In genomic region chr3:197736491-197737318, GRCh38 we compare ENCODE assay signal across 1 cellular context.
A peak's percentile ranks its signal among the peaks of the same experiment; 100 is the strongest.
TF ChIP-seq lines count a peak whose summit lies in the region.

Gene RUBCN (minus strand): TSS chr3:197736904. CDS start chr3:197736719, 185 bp downstream.

TF ChIP-seq in K562, 482 proteins besides CTCF, POLR2A, EP300 and RAD21 (continued from another document and continues in another):
- TF ChIP-seq, protein P1, sequence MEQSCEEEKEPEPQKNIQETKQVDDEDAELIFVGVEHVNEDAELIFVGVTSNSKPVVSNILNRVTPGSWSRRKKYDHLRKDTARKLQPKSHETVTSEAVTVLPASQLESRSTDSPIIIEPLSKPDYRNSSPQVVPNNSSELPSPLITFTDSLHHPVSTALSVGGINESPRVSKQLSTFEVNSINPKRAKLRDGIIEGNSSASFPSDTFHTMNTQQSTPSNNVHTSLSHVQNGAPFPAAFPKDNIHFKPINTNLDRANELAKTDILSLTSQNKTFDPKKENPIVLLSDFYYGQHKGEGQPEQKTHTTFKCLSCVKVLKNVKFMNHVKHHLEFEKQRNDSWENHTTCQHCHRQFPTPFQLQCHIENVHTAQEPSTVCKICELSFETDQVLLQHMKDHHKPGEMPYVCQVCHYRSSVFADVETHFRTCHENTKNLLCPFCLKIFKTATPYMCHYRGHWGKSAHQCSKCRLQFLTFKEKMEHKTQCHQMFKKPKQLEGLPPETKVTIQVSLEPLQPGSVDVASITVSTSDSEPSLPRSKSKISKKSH (CRISPR knock-in tag; IDR thresholded peaks at IDR 0.05), result no peak
- TF ChIP-seq THRA (IDR thresholded peaks at IDR 0.05), result no peak
- no peak for TF ChIP-seq NCOA6 (IDR thresholded peaks at IDR 0.05)
- TF ChIP-seq KHSRP (IDR thresholded peaks at IDR 0.05), result no peak
- no peak for TF ChIP-seq ZNF407 (IDR thresholded peaks at IDR 0.05; ENCODE audit: low read depth)
- TF ChIP-seq ZNF280A (IDR thresholded peaks at IDR 0.05; ENCODE audit: low read depth, partially characterized antibody), result no peak
- TF ChIP-seq ATF4 (CRISPR knock-in tag; IDR thresholded peaks at IDR 0.05), result no peak
- TF ChIP-seq, protein P2, sequence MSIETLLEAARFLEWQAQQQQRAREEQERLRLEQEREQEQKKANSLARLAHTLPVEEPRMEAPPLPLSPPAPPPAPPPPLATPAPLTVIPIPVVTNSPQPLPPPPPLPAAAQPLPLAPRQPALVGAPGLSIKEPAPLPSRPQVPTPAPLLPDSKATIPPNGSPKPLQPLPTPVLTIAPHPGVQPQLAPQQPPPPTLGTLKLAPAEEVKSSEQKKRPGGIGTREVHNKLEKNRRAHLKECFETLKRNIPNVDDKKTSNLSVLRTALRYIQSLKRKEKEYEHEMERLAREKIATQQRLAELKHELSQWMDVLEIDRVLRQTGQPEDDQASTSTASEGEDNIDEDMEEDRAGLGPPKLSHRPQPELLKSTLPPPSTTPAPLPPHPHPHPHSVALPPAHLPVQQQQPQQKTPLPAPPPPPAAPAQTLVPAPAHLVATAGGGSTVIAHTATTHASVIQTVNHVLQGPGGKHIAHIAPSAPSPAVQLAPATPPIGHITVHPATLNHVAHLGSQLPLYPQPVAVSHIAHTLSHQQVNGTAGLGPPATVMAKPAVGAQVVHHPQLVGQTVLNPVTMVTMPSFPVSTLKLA (conservative IDR thresholded peaks at IDR 0.05), result peak; percentile 75 to 76
- TF ChIP-seq, protein P3, sequence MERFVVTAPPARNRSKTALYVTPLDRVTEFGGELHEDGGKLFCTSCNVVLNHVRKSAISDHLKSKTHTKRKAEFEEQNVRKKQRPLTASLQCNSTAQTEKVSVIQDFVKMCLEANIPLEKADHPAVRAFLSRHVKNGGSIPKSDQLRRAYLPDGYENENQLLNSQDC (CRISPR knock-in tag; IDR thresholded peaks at IDR 0.05), result no peak
- TF ChIP-seq CC2D1A (IDR thresholded peaks at IDR 0.05), result no peak
- peak; percentile 69; the same call in 1 of the 2 replicates for TF ChIP-seq SP1 (CRISPR knock-in tag; IDR thresholded peaks at IDR 0.05)
- no peak for TF ChIP-seq GABPB2 (CRISPR knock-in tag; conservative IDR thresholded peaks at IDR 0.05)
- TF ChIP-seq ESRRB (CRISPR knock-in tag; IDR thresholded peaks at IDR 0.05; ENCODE audit: borderline replicate concordance), result no peak
- TF ChIP-seq PTBP1 (IDR thresholded peaks at IDR 0.05; ENCODE audit: low read depth, low read length), result no peak
- TF ChIP-seq NFE2L1 (tag; IDR thresholded peaks at IDR 0.05; ENCODE audit: borderline replicate concordance, low read depth), result no peak
- TF ChIP-seq POLR2B (IDR thresholded peaks at IDR 0.05; ENCODE audit: low read depth, partially characterized antibody), result peak; percentile 74
- TF ChIP-seq ZNF75A (CRISPR knock-in tag; IDR thresholded peaks at IDR 0.05), result no peak
- no peak for TF ChIP-seq MAFK (IDR thresholded peaks at IDR 0.05; ENCODE audit: low read length)
- TF ChIP-seq MBD2 (IDR thresholded peaks at IDR 0.05; ENCODE audit: borderline replicate concordance, low read depth), result peak; percentile 82
- no peak for TF ChIP-seq SMARCB1 (IDR thresholded peaks at IDR 0.05; ENCODE audit: insufficient read length, low read depth)
- TF ChIP-seq PATZ1 (CRISPR knock-in tag; IDR thresholded peaks at IDR 0.05; ENCODE audit: borderline replicate concordance), result no peak
- TF ChIP-seq ZNF589 (CRISPR knock-in tag; IDR thresholded peaks at IDR 0.05; ENCODE audit: low read depth), result no peak
- TF ChIP-seq PPARD (CRISPR knock-in tag; IDR thresholded peaks at IDR 0.05), result no peak
- TF ChIP-seq ZNF57 (CRISPR knock-in tag; IDR thresholded peaks at IDR 0.05), result no peak
- no peak for TF ChIP-seq CBX2 (IDR thresholded peaks at IDR 0.05; ENCODE audit: insufficient read depth, low read length, poor library complexity, severe bottlenecking)
- TF ChIP-seq MAFG (tag; conservative IDR thresholded peaks at IDR 0.05), result no peak
- TF ChIP-seq JUNB (CRISPR knock-in tag; conservative IDR thresholded peaks at IDR 0.05), result no peak
- TF ChIP-seq, protein P4, sequence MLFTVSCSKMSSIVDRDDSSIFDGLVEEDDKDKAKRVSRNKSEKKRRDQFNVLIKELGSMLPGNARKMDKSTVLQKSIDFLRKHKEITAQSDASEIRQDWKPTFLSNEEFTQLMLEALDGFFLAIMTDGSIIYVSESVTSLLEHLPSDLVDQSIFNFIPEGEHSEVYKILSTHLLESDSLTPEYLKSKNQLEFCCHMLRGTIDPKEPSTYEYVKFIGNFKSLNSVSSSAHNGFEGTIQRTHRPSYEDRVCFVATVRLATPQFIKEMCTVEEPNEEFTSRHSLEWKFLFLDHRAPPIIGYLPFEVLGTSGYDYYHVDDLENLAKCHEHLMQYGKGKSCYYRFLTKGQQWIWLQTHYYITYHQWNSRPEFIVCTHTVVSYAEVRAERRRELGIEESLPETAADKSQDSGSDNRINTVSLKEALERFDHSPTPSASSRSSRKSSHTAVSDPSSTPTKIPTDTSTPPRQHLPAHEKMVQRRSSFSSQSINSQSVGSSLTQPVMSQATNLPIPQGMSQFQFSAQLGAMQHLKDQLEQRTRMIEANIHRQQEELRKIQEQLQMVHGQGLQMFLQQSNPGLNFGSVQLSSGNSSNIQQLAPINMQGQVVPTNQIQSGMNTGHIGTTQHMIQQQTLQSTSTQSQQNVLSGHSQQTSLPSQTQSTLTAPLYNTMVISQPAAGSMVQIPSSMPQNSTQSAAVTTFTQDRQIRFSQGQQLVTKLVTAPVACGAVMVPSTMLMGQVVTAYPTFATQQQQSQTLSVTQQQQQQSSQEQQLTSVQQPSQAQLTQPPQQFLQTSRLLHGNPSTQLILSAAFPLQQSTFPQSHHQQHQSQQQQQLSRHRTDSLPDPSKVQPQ (CRISPR knock-in tag; IDR thresholded peaks at IDR 0.05; ENCODE audit: borderline replicate concordance), result no peak
- TF ChIP-seq TEAD1 (CRISPR knock-in tag; IDR thresholded peaks at IDR 0.05), result 0 out of 4 replicates have a peak, but pooled peaks of 1 of the 2 experiments have one; percentile 7
- TF ChIP-seq BACH1 (tag; IDR thresholded peaks at IDR 0.05), result no peak
- no peak for TF ChIP-seq ZNF449 (CRISPR knock-in tag; IDR thresholded peaks at IDR 0.05)
- TF ChIP-seq ZNF232 (CRISPR knock-in tag; IDR thresholded peaks at IDR 0.05), result peak; percentile 62; the same call in 1 of the 2 replicates
- TF ChIP-seq L3MBTL2 (IDR thresholded peaks at IDR 0.05), result peak; percentile 80
- no peak for TF ChIP-seq COPS2 (conservative IDR thresholded peaks at IDR 0.05)
- TF ChIP-seq E2F4 (CRISPR knock-in tag; IDR thresholded peaks at IDR 0.05; ENCODE audit: low read depth), result no peak
